In genomic region chr17:38864636-38865398, GRCh38 we compare ENCODE assay signal across 11 cellular contexts. TPM values are rescaled to one million over a fixed set of nuclear protein-coding genes. Genes with fewer than 3 reads are reported as not detected.
DNase-seq lines count a peak whose midpoint lies in the region; ATAC-seq and TF ChIP-seq lines count a peak whose summit lies in the region.
"Had no signal": no experiment of that assay in that cellular context is flagged by ENCODE, and none has a peak within 500 bp of the region (broad histone marks: within the 10 kb centered on the region; RNA-seq: fewer than 3 reads in every experiment).

No MANE protein-coding gene starts in this region.

- H3K27me3 ChIP-seq in H9 (ENCODE audit: insufficient read depth, low read length): no peaks in the 10 kb centered on the region

- in situ Hi-C loops in ACHN (cut with HindIII; ENCODE audit: low pct_ligation_motif_present, low pct_unique_long_range_greater_than_20kb, low sequenced_read_pairs) (no loop called here), SK-MEL-5 (cut with HindIII; ENCODE audit: low pct_unique_long_range_greater_than_20kb, low sequenced_read_pairs) (no loop called here)

- no peak overlapping the region for H2BK20ac ChIP-seq in H9 (ENCODE audit: low read depth, low read length, poor library complexity, severe bottlenecking)

- no peak overlapping the region for H3K23ac ChIP-seq in H9 (ENCODE audit: insufficient read length, low read depth, low read length)

- no peaks in the 10 kb centered on the region for H3K79me2 ChIP-seq in H9 (ENCODE audit: insufficient read depth, low read length)

- peaks cover 3 to 8% of the 10 kb centered on the region in 2 experiments; a peak in 2 of 4 replicates for H3K4me1 Mint-ChIP-seq in H9

- H3K23me2 ChIP-seq in H9 (ENCODE audit: insufficient read length, low read depth, low read length, poor library complexity, severe bottlenecking): peaks cover 14% of the 10 kb centered on the region

- H3K9me3 ChIP-seq in H9 (ENCODE audit: control insufficient read depth, low read depth, low read length): no peaks in the 10 kb centered on the region

- no peak overlapping the region for H3K9ac ChIP-seq in H9 (ENCODE audit: extremely low read depth, insufficient read length, low read length)

- DNase-seq in ACHN (peak; percentile 23), H9 (peak; percentile 74), SK-MEL-5 (ENCODE audit: low read depth, low spot score) (peak; percentile 90), fibroblast of pulmonary artery (ENCODE audit: low read depth) (peak; percentile 65), NOMO-1 treated with DMSO at 0.1 percent for 48 hours (lab: John Stamatoyannopoulos, UW; ENCODE audit: unreplicated experiment) (no peak)
- DNase-seq: activated naive CD8-positive, alpha-beta T cell treated with anti-CD3 and anti-CD28 coated beads, Interleukin-2, amount 10 ng/mL, durations not matched to agents 7 days and 5 days; NCI-H187 treated with DMSO at 0.1 percent for 48 hours; occipital lobe had no signal

- no peak overlapping the region for H3K27ac Mint-ChIP-seq in H9
- H3K27ac Mint-ChIP-seq: activated naive CD8-positive, alpha-beta T cell treated with anti-CD3 and anti-CD28 coated beads, Interleukin-2, amount 10 ng/mL, durations not matched to agents 7 days and 5 days had no signal

- no peak overlapping the region for H2BK15ac ChIP-seq in H9 (ENCODE audit: low read depth, low read length)

- WGBS in H9 (ENCODE audit: extremely low coverage, insufficient read length, low lambda C conversion rate): no CpG with 5 or more reads among the region's 11 CpGs

- no peak overlapping the region for H2BK120ac ChIP-seq in H9 (ENCODE audit: low read depth, low read length, poor library complexity, severe bottlenecking)

- H2AK5ac ChIP-seq in H9 (ENCODE audit: insufficient read length, low read length): no peak overlapping the region

- H3K27ac ChIP-seq in H9 (ENCODE audit: insufficient read length, low read depth, low read length): no peak overlapping the region

- no peak overlapping the region for H4K91ac ChIP-seq in H9 (ENCODE audit: insufficient read length, low read depth, low read length)

- no peaks in the 10 kb centered on the region for H4K20me1 ChIP-seq in H9 (ENCODE audit: control insufficient read depth, insufficient read depth, insufficient read length)

- H3K27me3 Mint-ChIP-seq in H9 (ENCODE audit: low read depth): peaks cover 3% of the 10 kb centered on the region; the same call in 1 of the 2 replicates
- H3K27me3 Mint-ChIP-seq: activated naive CD8-positive, alpha-beta T cell treated with anti-CD3 and anti-CD28 coated beads, Interleukin-2, amount 10 ng/mL, durations not matched to agents 7 days and 5 days had no signal

- H2AFZ ChIP-seq in H9 (ENCODE audit: low read length): no peak overlapping the region

- ATAC-seq in HG03025 (IDR thresholded peaks at IDR 0.05; ENCODE audit: low FRiP score, unreplicated experiment) (no peak), GM21619 (IDR thresholded peaks at IDR 0.05; ENCODE audit: unreplicated experiment) (no peak), HG03135 (IDR thresholded peaks at IDR 0.05; ENCODE audit: unreplicated experiment) (no peak)

- no peak overlapping the region for H3K4ac ChIP-seq in H9 (ENCODE audit: low read depth, low read length)

- no peak overlapping the region for H3K4me3 ChIP-seq in fibroblast of pulmonary artery (replicated peaks; ENCODE audit: low read depth, low read length)

- H3K4me3 Mint-ChIP-seq in H9: peak overlapping the region in 1 of 2 experiments; percentile 18; a peak in 1 of 5 replicates
- H3K4me3 Mint-ChIP-seq: activated naive CD8-positive, alpha-beta T cell treated with anti-CD3 and anti-CD28 coated beads, Interleukin-2, amount 10 ng/mL, durations not matched to agents 7 days and 5 days had no signal

- H3K56ac ChIP-seq in H9 (ENCODE audit: insufficient read length, low read depth, low read length): no peak overlapping the region

- H3K9me3 Mint-ChIP-seq in H9: peaks cover 6 to 8% of the 10 kb centered on the region in 2 experiments; a peak in 3 of 5 replicates
- H3K9me3 Mint-ChIP-seq: activated naive CD8-positive, alpha-beta T cell treated with anti-CD3 and anti-CD28 coated beads, Interleukin-2, amount 10 ng/mL, durations not matched to agents 7 days and 5 days had no signal

- H3K36me3 Mint-ChIP-seq in H9 (ENCODE audit: insufficient read depth in 1 of 3, low read depth in 3 of 3): no peaks in the 10 kb centered on the region

- no peaks in the 10 kb centered on the region for H3K4me1 ChIP-seq in H9 (ENCODE audit: insufficient read depth, low read length)

- no peak overlapping the region for H2BK5ac ChIP-seq in H9 (ENCODE audit: insufficient read length, low read length)

- H3T11ph ChIP-seq in H9 (ENCODE audit: low read length): no peak overlapping the region

- no peak overlapping the region for H2BK12ac ChIP-seq in H9 (ENCODE audit: insufficient read length, low read depth, low read length)

- no peak overlapping the region for H3K4me2 ChIP-seq in H9 (ENCODE audit: insufficient read depth, insufficient read length, low read length)

- TF ChIP-seq CTCF in H9 (conservative IDR thresholded peaks at IDR 0.05) (peak; percentile 65), fibroblast of pulmonary artery (IDR thresholded peaks at IDR 0.05; ENCODE audit: low read length, missing control alignments) (peak; percentile 60)

- no peaks in the 10 kb centered on the region for H3K79me1 ChIP-seq in H9 (ENCODE audit: insufficient read depth, low read depth, low read length, poor library complexity, severe bottlenecking)

- no peak overlapping the region for H3K14ac ChIP-seq in H9 (ENCODE audit: insufficient read depth, low read length)

- no peak overlapping the region for H4K8ac ChIP-seq in H9 (replicated peaks; ENCODE audit: insufficient read length, low read depth, low read length)

- H3K18ac ChIP-seq in H9 (ENCODE audit: insufficient read length, low read depth, low read length): no peak overlapping the region

- no peak overlapping the region for H4K5ac ChIP-seq in H9 (ENCODE audit: insufficient read length, low read depth, low read length)

RNA-seq across cellular contexts. Expression of gene LASP1, which starts 5.0 kb away (rescaled TPM):
- total RNA-seq in H9 (2021): 121 and 122 TPM in 2 replicates
- 16.7 and 16.8 TPM in 2 replicates for total RNA-seq in SK-MEL-5 (2014; rRNA removed; shearing (Covaris generic))
- polyA plus RNA-seq in SK-MEL-5 (2015; cell fraction: cytosol; rRNA removed): 41.5 and 44.1 TPM in 2 replicates
- polyA plus RNA-seq in SK-MEL-5 (2015; cell fraction: nucleus; rRNA removed): 13.1 and 14.7 TPM in 2 replicates

RNA-seq across cellular contexts. Expression of gene RPL23, which starts 11.3 kb away (rescaled TPM):
- total RNA-seq in H9 (2021): 2,040 and 2,084 TPM in 2 replicates
- total RNA-seq in SK-MEL-5 (2014; rRNA removed; shearing (Covaris generic)): 2,873 and 3,047 TPM in 2 replicates
- polyA plus RNA-seq in SK-MEL-5 (2015; cell fraction: cytosol; rRNA removed): 1,347 and 1,645 TPM in 2 replicates
- polyA plus RNA-seq in SK-MEL-5 (2015; cell fraction: nucleus; rRNA removed): 232 and 381 TPM in 2 replicates

RNA-seq across cellular contexts. Expression of gene CWC25, which starts 39.7 kb away (rescaled TPM):
- 15.4 and 15.9 TPM in 2 replicates for total RNA-seq in H9 (2021)
- total RNA-seq in SK-MEL-5 (2014; rRNA removed; shearing (Covaris generic)): 10.1 and 12.5 TPM in 2 replicates
- polyA plus RNA-seq in SK-MEL-5 (2015; cell fraction: cytosol; rRNA removed): 10.3 and 13.1 TPM in 2 replicates
- polyA plus RNA-seq in SK-MEL-5 (2015; cell fraction: nucleus; rRNA removed): 73.0 and 106 TPM in 2 replicates
